Comparison of ENCODE assay signal across 9 cellular contexts in genomic region chr12:48979602-48980388, GRCh38. TPM values are rescaled to one million over a fixed set of nuclear protein-coding genes. Genes with fewer than 3 reads are reported as not detected.
DNase-seq lines count a peak whose midpoint lies in the region; ATAC-seq lines count a peak whose summit lies in the region.
"Had no signal": no experiment of that assay in that cellular context is flagged by ENCODE, and none has a peak within 500 bp of the region (broad histone marks: within the 10 kb centered on the region; RNA-seq: fewer than 3 reads in every experiment).

No MANE protein-coding gene starts in this region.

- H3K4me3 Mint-ChIP-seq in activated T-helper 17 cell treated with anti-CD3 and anti-CD28 coated beads, Interleukin-2, amount 50 U/mL, for 72 hours = peak overlapping the region; percentile 75

- peaks cover 29% of the 10 kb centered on the region for H3K4me1 Mint-ChIP-seq in activated T-helper 17 cell treated with anti-CD3 and anti-CD28 coated beads, Interleukin-2, amount 50 U/mL, for 72 hours

- H3K27me3 Mint-ChIP-seq in activated T-helper 17 cell treated with anti-CD3 and anti-CD28 coated beads, Interleukin-2, amount 50 U/mL, for 72 hours = peaks cover 29% of the 10 kb centered on the region

- DNase-seq in HuH-7 (ENCODE audit: low spot score) (peak; percentile 44), islet precursor cell (peak; percentile 59), NCI-H2029 treated with DMSO at 0.1 percent for 48 hours (lab: John Stamatoyannopoulos, UW) (no peak), NCI-H187 treated with DMSO at 0.1 percent for 48 hours (lab: John Stamatoyannopoulos, UW) (no peak)
- peak; percentile 16 for DNase-seq in stimulated activated naive CD4-positive, alpha-beta T cell treated with Interleukin-2 at 50 U/mL for 16 hours (lab: John Stamatoyannopoulos, UW)

- H3K27ac Mint-ChIP-seq in activated T-helper 17 cell treated with anti-CD3 and anti-CD28 coated beads, Interleukin-2, amount 50 U/mL, for 72 hours = peak overlapping the region; percentile 20

- peaks cover 9% of the 10 kb centered on the region for H3K36me3 Mint-ChIP-seq in activated T-helper 17 cell treated with anti-CD3 and anti-CD28 coated beads, Interleukin-2, amount 50 U/mL, for 72 hours (ENCODE audit: low read depth)

- no peaks in the 10 kb centered on the region for H3K9me3 Mint-ChIP-seq in activated T-helper 17 cell treated with anti-CD3 and anti-CD28 coated beads, Interleukin-2, amount 50 U/mL, for 72 hours

- ATAC-seq in activated T-helper 17 cell treated with anti-CD3 and anti-CD28 coated beads, Interleukin-2, amount 50 U/mL, for 72 hours (replicated peaks) = no peak
- ATAC-seq in GM18858 (IDR thresholded peaks at IDR 0.05; ENCODE audit: unreplicated experiment) (no peak), GM19395 (IDR thresholded peaks at IDR 0.05; ENCODE audit: unreplicated experiment) (no peak)

RNA-seq across cellular contexts. Expression of gene WNT1, which starts 1.7 kb away (rescaled TPM):
- not detected for total RNA-seq in activated T-helper 17 cell treated with anti-CD3 and anti-CD28 coated beads, Interleukin-2, amount 50 U/mL, for 72 hours
- total RNA-seq: LHCN-M2 had no signal

RNA-seq across cellular contexts. Expression of gene WNT10B, which starts 8.3 kb away (rescaled TPM):
- total RNA-seq in activated T-helper 17 cell treated with anti-CD3 and anti-CD28 coated beads, Interleukin-2, amount 50 U/mL, for 72 hours = under 1 TPM; 0.22 to 0.29 TPM

RNA-seq across cellular contexts. Expression of gene DDN, which starts 19.4 kb away (rescaled TPM):
- total RNA-seq in activated T-helper 17 cell treated with anti-CD3 and anti-CD28 coated beads, Interleukin-2, amount 50 U/mL, for 72 hours = 1 to 10 TPM in 1 of 2 donors, under 1 TPM in 1; 0.32 to 1.5 TPM

RNA-seq across cellular contexts. Expression of gene ARF3, which starts 22.5 kb away (rescaled TPM):
- total RNA-seq in activated T-helper 17 cell treated with anti-CD3 and anti-CD28 coated beads, Interleukin-2, amount 50 U/mL, for 72 hours = 100 to 1,000 TPM in 1 of 2 donors, 10 to 100 TPM in 1; 84.1 to 128 TPM

RNA-seq across cellular contexts. Expression of gene PRKAG1, which starts 38.8 kb away (rescaled TPM):
- total RNA-seq in activated T-helper 17 cell treated with anti-CD3 and anti-CD28 coated beads, Interleukin-2, amount 50 U/mL, for 72 hours = 10 to 100 TPM; 47.1 to 62.7 TPM

Comparison
In these comparisons a context has a peak if more than half of its experiments do, and no peak if none do; other contexts are left out.
1. DNase-seq: peak in HuH-7 (single experiment), islet precursor cell (single experiment) and stimulated activated naive CD4-positive, alpha-beta T cell treated with Interleukin-2 at 50 U/mL for 16 hours (single experiment); none in NCI-H2029 treated with DMSO at 0.1 percent for 48 hours (single experiment) and NCI-H187 treated with DMSO at 0.1 percent for 48 hours (single experiment).